25 cellular contexts compared by ENCODE assay signal in genomic region chrX:130224810-130225209, GRCh38. TPM values are rescaled to one million over a fixed set of nuclear protein-coding genes. Genes with fewer than 3 reads are reported as not detected.
DNase-seq lines count a peak whose midpoint lies in the region; ATAC-seq and TF ChIP-seq lines count a peak whose summit lies in the region.
"Had no signal": no experiment of that assay in that cellular context is flagged by ENCODE, and none has a peak within 500 bp of the region (broad histone marks: within the 10 kb centered on the region; RNA-seq: fewer than 3 reads in every experiment).

No MANE protein-coding gene starts in this region.

- TF ChIP-seq CTCF in NB4 (IDR thresholded peaks at IDR 0.05; ENCODE audit: low read depth, low read length), result no peak
- TF ChIP-seq CTCF in lower lobe of right lung (IDR thresholded peaks at IDR 0.05), result no peak
- TF ChIP-seq CTCF in upper lobe of left lung (IDR thresholded peaks at IDR 0.05), result no peak

- intact Hi-C loops in lower lobe of right lung (cut with DNase I), result no loop called here

- H3K4me3 Mint-ChIP-seq in stimulated activated effector memory CD8-positive, alpha-beta T cell treated with anti-CD3 and anti-CD28 coated beads, Interleukin-12 subunit alpha, Interleukin-12 subunit beta, amount 100 ng/mL, for 72 hours, result no peak overlapping the region
- H3K4me3 Mint-ChIP-seq: activated naive CD8-positive, alpha-beta T cell treated with anti-CD3 and anti-CD28 coated beads, Interleukin-2, amount 50 U/mL, for 24 hours; activated T-cell treated with anti-CD3 and anti-CD28 coated beads, Interleukin-2, amount 50 U/mL, for 24 hours; brain; CD4-positive, CD25-positive, alpha-beta regulatory T cell; effector memory CD8-positive, alpha-beta T cell; naive B cell had no signal

- no peak for TF ChIP-seq EP300 in upper lobe of left lung (IDR thresholded peaks at IDR 0.05)

- no peak overlapping the region for H3K4me3 ChIP-seq in NB4 (ENCODE audit: low read depth, low read length)
- H3K4me3 ChIP-seq in lower lobe of right lung, result no peak overlapping the region
- no peak overlapping the region for H3K4me3 ChIP-seq in upper lobe of left lung
- H3K4me3 ChIP-seq: esophagus squamous epithelium, psoas muscle had no signal

- ATAC-seq in lower lobe of right lung (peak; percentile 57 to 92), upper lobe of left lung (ENCODE audit: low FRiP score in 2 of 2) (no peak)
- no peak for ATAC-seq in stimulated activated effector memory CD8-positive, alpha-beta T cell treated with anti-CD3 and anti-CD28 coated beads, Interleukin-12 subunit alpha, Interleukin-12 subunit beta, amount 100 ng/mL, for 72 hours
- ATAC-seq: activated naive CD8-positive, alpha-beta T cell treated with anti-CD3 and anti-CD28 coated beads, Interleukin-2, amount 50 U/mL, for 24 hours; effector memory CD8-positive, alpha-beta T cell; left colon; psoas muscle had no signal

- no peaks in the 10 kb centered on the region for H3K9me3 Mint-ChIP-seq in stimulated activated effector memory CD8-positive, alpha-beta T cell treated with anti-CD3 and anti-CD28 coated beads, Interleukin-12 subunit alpha, Interleukin-12 subunit beta, amount 100 ng/mL, for 72 hours
- H3K9me3 Mint-ChIP-seq: activated naive CD8-positive, alpha-beta T cell treated with anti-CD3 and anti-CD28 coated beads, Interleukin-2, amount 50 U/mL, for 24 hours; activated T-cell treated with anti-CD3 and anti-CD28 coated beads, Interleukin-2, amount 50 U/mL, for 24 hours; brain; effector memory CD8-positive, alpha-beta T cell; naive B cell had no signal

- H3K4me1 Mint-ChIP-seq in stimulated activated effector memory CD8-positive, alpha-beta T cell treated with anti-CD3 and anti-CD28 coated beads, Interleukin-12 subunit alpha, Interleukin-12 subunit beta, amount 100 ng/mL, for 72 hours, result no peaks in the 10 kb centered on the region
- H3K4me1 Mint-ChIP-seq: activated naive CD8-positive, alpha-beta T cell treated with anti-CD3 and anti-CD28 coated beads, Interleukin-2, amount 50 U/mL, for 24 hours; brain; naive B cell had no signal

- H3K36me3 ChIP-seq in lower lobe of right lung (peaks cover 3% of the 10 kb centered on the region), upper lobe of left lung (peaks cover 0 to 12% (median 0%) of the 10 kb centered on the region in 4 donors)

- DNase-seq in GF-D8 (lab: John Stamatoyannopoulos, UW), result peak; percentile 19
- DNase-seq in NB4 (ENCODE audit: low read depth), result peak; percentile 72
- peak; percentile 1 for DNase-seq in epithelial cell of prostate (ENCODE audit: low read depth, low spot score)
- no peak for DNase-seq in lower lobe of right lung
- no peak for DNase-seq in stimulated activated effector memory CD8-positive, alpha-beta T cell treated with anti-CD3 and anti-CD28 coated beads, Interleukin-12 subunit alpha, Interleukin-12 subunit beta, amount 100 ng/mL, for 72 hours (ENCODE audit: low spot score in 2 of 2)
- no peak for DNase-seq in substantia nigra (lab: John Stamatoyannopoulos, UW)
- DNase-seq in upper lobe of left lung, result no peak
- DNase-seq: activated CD4-positive, alpha-beta T cell treated with anti-CD3 and anti-CD28 coated beads for 48 hours; activated gamma-delta T cell treated with Interleukin-2 at 50 U/mL for 16 hours; activated naive CD8-positive, alpha-beta T cell treated with anti-CD3 and anti-CD28 coated beads, Interleukin-2, amount 50 U/mL, for 24 hours; activated T-cell treated with anti-CD3 and anti-CD28 coated beads, Interleukin-2, amount 50 U/mL, for 24 hours; CD4-positive, CD25-positive, alpha-beta regulatory T cell; effector memory CD8-positive, alpha-beta T cell; esophagus squamous epithelium; HCEC 1CT; head of caudate nucleus; left colon; naive B cell; NCI-H1436; NCI-H524; NK-92 treated with Interleukin-12 subunit alpha and Interleukin-12 subunit beta, amount 100 ng/mL, for 24 hours; psoas muscle; T-helper 2 cell had no signal

- no peaks in the 10 kb centered on the region for H3K27me3 ChIP-seq in lower lobe of right lung (ENCODE audit: low read depth)
- no peaks in the 10 kb centered on the region for H3K27me3 ChIP-seq in upper lobe of left lung
- H3K27me3 ChIP-seq: esophagus squamous epithelium had no signal

- H3K27ac ChIP-seq in epithelial cell of prostate, result no peak overlapping the region
- peak overlapping the region; percentile 31 for H3K27ac ChIP-seq in lower lobe of right lung
- no peak overlapping the region for H3K27ac ChIP-seq in substantia nigra (ENCODE audit: low read depth, low read length, poor library complexity, severe bottlenecking)
- no peak overlapping the region for H3K27ac ChIP-seq in upper lobe of left lung
- H3K27ac ChIP-seq: esophagus squamous epithelium, psoas muscle, VCaP had no signal

- H3K36me3 Mint-ChIP-seq in stimulated activated effector memory CD8-positive, alpha-beta T cell treated with anti-CD3 and anti-CD28 coated beads, Interleukin-12 subunit alpha, Interleukin-12 subunit beta, amount 100 ng/mL, for 72 hours, result peaks cover 40% of the 10 kb centered on the region

- 67 to 75% methylated on average over 2 of the region's 2 CpGs for WGBS in upper lobe of left lung, 2 donors

- H3K9me3 ChIP-seq in lower lobe of right lung, result no peaks in the 10 kb centered on the region
- H3K9me3 ChIP-seq in upper lobe of left lung, result no peaks in the 10 kb centered on the region
- H3K9me3 ChIP-seq: esophagus squamous epithelium, psoas muscle had no signal

- TF ChIP-seq POLR2A in NB4 (IDR thresholded peaks at IDR 0.05; ENCODE audit: extremely low read depth, insufficient read length) (no peak), upper lobe of left lung (IDR thresholded peaks at IDR 0.05) (no peak)

- H3K4me1 ChIP-seq in lower lobe of right lung (no peaks in the 10 kb centered on the region), upper lobe of left lung (no peaks in the 10 kb centered on the region)
- H3K4me1 ChIP-seq: esophagus squamous epithelium, psoas muscle had no signal

- H3K27ac Mint-ChIP-seq in stimulated activated effector memory CD8-positive, alpha-beta T cell treated with anti-CD3 and anti-CD28 coated beads, Interleukin-12 subunit alpha, Interleukin-12 subunit beta, amount 100 ng/mL, for 72 hours, result no peak overlapping the region
- H3K27ac Mint-ChIP-seq: activated naive CD8-positive, alpha-beta T cell treated with anti-CD3 and anti-CD28 coated beads, Interleukin-2, amount 50 U/mL, for 24 hours; activated T-cell treated with anti-CD3 and anti-CD28 coated beads, Interleukin-2, amount 50 U/mL, for 24 hours; CD4-positive, CD25-positive, alpha-beta regulatory T cell; effector memory CD8-positive, alpha-beta T cell; naive B cell had no signal

RNA-seq across cellular contexts. Expression of gene ZNF280C, which starts 43.9 kb away (rescaled TPM):
- 5.6 TPM for total RNA-seq in lower lobe of right lung
- 1 to 10 TPM; 2.8 to 3.8 (median 3.4) TPM for total RNA-seq in upper lobe of left lung

RNA-seq across cellular contexts. Expression of gene RAB33A, which starts 53.0 kb away (rescaled TPM):
- total RNA-seq in lower lobe of right lung (0.59 TPM), upper lobe of left lung (1 to 10 TPM in 1 of 6 donors, under 1 TPM in 3, not detected in 2; 0.29 to 1.1 (median 0.75) TPM)

RNA-seq across cellular contexts. Expression of gene AIFM1, which starts 59.2 kb away (rescaled TPM):
- total RNA-seq in lower lobe of right lung, result 23.1 TPM
- total RNA-seq in upper lobe of left lung, result 10 to 100 TPM; 14.1 to 29.5 (median 21.9) TPM

Comparison
In these comparisons a context has a peak if more than half of its experiments do, and no peak if none do; other contexts are left out.
1. DNase-seq: peak in GF-D8 (single experiment), NB4 (single experiment) and epithelial cell of prostate (single experiment); none in lower lobe of right lung (single experiment), stimulated activated effector memory CD8-positive, alpha-beta T cell treated with anti-CD3 and anti-CD28 coated beads, Interleukin-12 subunit alpha, Interleukin-12 subunit beta, amount 100 ng/mL, for 72 hours (0 of 2), substantia nigra (0 of 49) and upper lobe of left lung (0 of 2).
2. ATAC-seq: peak in lower lobe of right lung (2 of 2); none in stimulated activated effector memory CD8-positive, alpha-beta T cell treated with anti-CD3 and anti-CD28 coated beads, Interleukin-12 subunit alpha, Interleukin-12 subunit beta, amount 100 ng/mL, for 72 hours (single experiment) and upper lobe of left lung (0 of 2).